26 cellular contexts compared by ENCODE assay signal in genomic region chr9:115025721-115026120, GRCh38.
A peak's percentile ranks its signal among the peaks of the same experiment; 100 is the strongest.
DNase-seq lines count a peak whose midpoint lies in the region; ATAC-seq and TF ChIP-seq lines count a peak whose summit lies in the region.
"Had no signal": no experiment of that assay in that cellular context is flagged by ENCODE, and none has a peak within 500 bp of the region (broad histone marks: within the 10 kb centered on the region; RNA-seq: fewer than 3 reads in every experiment).

No MANE protein-coding gene starts in this region.

- H3K4me3 Mint-ChIP-seq in mesothelial cell of epicardium, result no peak overlapping the region
- H3K4me3 Mint-ChIP-seq in CD4-positive, alpha-beta T cell, result no peak overlapping the region
- no peak overlapping the region for H3K4me3 Mint-ChIP-seq in activated T-helper 1 cell treated with anti-CD3 and anti-CD28 coated beads, Interleukin-12 subunit alpha, Interleukin-12 subunit beta, Interleukin-2, Interleukin-4 antibody, amounts not matched to agents 30 ng/mL and 10 ng/mL and 1 ng/mL, durations not matched to agents 14 hours and 24 hours and 36 hours
- H3K4me3 Mint-ChIP-seq: B cell; CD8-positive, alpha-beta memory T cell; GM23338; H9 had no signal

- POLR2A ChIA-PET in CD4-positive, alpha-beta T cell (lab: Charles Lee), result interaction anchor here (1.0 kb wide), 1 partner anchor 288 kb away, joined by 3 read pairs; no protein-coding TSS in a partner anchor

- CTCF ChIA-PET in CD4-positive, alpha-beta T cell (lab: Charles Lee), result no interaction called here

- peak overlapping the region; percentile 39 for H3K27ac Mint-ChIP-seq in mesothelial cell of epicardium
- no peak overlapping the region for H3K27ac Mint-ChIP-seq in CD4-positive, alpha-beta T cell
- no peak overlapping the region for H3K27ac Mint-ChIP-seq in activated T-helper 1 cell treated with anti-CD3 and anti-CD28 coated beads, Interleukin-12 subunit alpha, Interleukin-12 subunit beta, Interleukin-2, Interleukin-4 antibody, amounts not matched to agents 30 ng/mL and 10 ng/mL and 1 ng/mL, durations not matched to agents 14 hours and 24 hours and 36 hours
- H3K27ac Mint-ChIP-seq: B cell; CD8-positive, alpha-beta memory T cell; GM23338; H9 had no signal

- intact Hi-C loops in CD4-positive, alpha-beta T cell (cut with DNase I, micrococcal nuclease), result loop anchor here in 1 of 2 experiments (10.0 kb wide), 1 partner anchor 711 kb away; no protein-coding TSS in a partner anchor
- intact Hi-C loops in activated T-helper 1 cell treated with anti-CD3 and anti-CD28 coated beads, Interleukin-12 subunit alpha, Interleukin-12 subunit beta, Interleukin-2, Interleukin-4 antibody, amounts not matched to agents 30 ng/mL and 10 ng/mL and 1 ng/mL, durations not matched to agents 14 hours and 24 hours and 36 hours (cut with micrococcal nuclease), result no loop called here

- DNase-seq in DMS79 treated with DMSO at 0.1 percent for 48 hours (lab: John Stamatoyannopoulos, UW) (peak; percentile 49), LoVo (ENCODE audit: low spot score) (peak; percentile 7), mesothelial cell of epicardium (ENCODE audit: low spot score in 2 of 2, unreplicated experiment in 2 of 2) (no peak), NCI-H2227 treated with DMSO at 0.1 percent for 48 hours (lab: John Stamatoyannopoulos, UW) (no peak), caudate nucleus (lab: John Stamatoyannopoulos, UW) (no peak)
- no peak for DNase-seq in CD4-positive, alpha-beta T cell
- DNase-seq in activated T-helper 1 cell treated with anti-CD3 and anti-CD28 coated beads, Interleukin-12 subunit alpha, Interleukin-12 subunit beta, Interleukin-2, Interleukin-4 antibody, amounts not matched to agents 30 ng/mL and 10 ng/mL and 1 ng/mL, durations not matched to agents 14 hours and 24 hours and 36 hours (ENCODE audit: low spot score), result no peak
- DNase-seq: CD8-positive, alpha-beta memory T cell; DMS153; GDM1; H9; KG1; NCI-H1092; NCI-H1417 treated with DMSO at 0.1 percent for 48 hours; NCI-H1694 treated with DMSO at 0.1 percent for 48 hours; NCI-H2081 treated with DMSO at 0.1 percent for 48 hours; NCI-H2171; NCI-H345; NCI-H510A treated with DMSO at 0.1 percent for 48 hours; Right ventricle myocardium superior; RPMI8226 had no signal

- no peak for TF ChIP-seq CTCF in mesothelial cell of epicardium (IDR thresholded peaks at IDR 0.05; ENCODE audit: unreplicated experiment)
- TF ChIP-seq CTCF in CD4-positive, alpha-beta T cell (IDR thresholded peaks at IDR 0.05), result no peak

- H3K36me3 Mint-ChIP-seq in mesothelial cell of epicardium, result no peaks in the 10 kb centered on the region
- no peaks in the 10 kb centered on the region for H3K36me3 Mint-ChIP-seq in CD4-positive, alpha-beta T cell (ENCODE audit: low read depth)
- peaks cover 1% of the 10 kb centered on the region for H3K36me3 Mint-ChIP-seq in activated T-helper 1 cell treated with anti-CD3 and anti-CD28 coated beads, Interleukin-12 subunit alpha, Interleukin-12 subunit beta, Interleukin-2, Interleukin-4 antibody, amounts not matched to agents 30 ng/mL and 10 ng/mL and 1 ng/mL, durations not matched to agents 14 hours and 24 hours and 36 hours (ENCODE audit: low read depth)

- H3K4me1 Mint-ChIP-seq in mesothelial cell of epicardium, result peaks cover 36% of the 10 kb centered on the region
- no peaks in the 10 kb centered on the region for H3K4me1 Mint-ChIP-seq in CD4-positive, alpha-beta T cell (ENCODE audit: low read depth)
- H3K4me1 Mint-ChIP-seq in activated T-helper 1 cell treated with anti-CD3 and anti-CD28 coated beads, Interleukin-12 subunit alpha, Interleukin-12 subunit beta, Interleukin-2, Interleukin-4 antibody, amounts not matched to agents 30 ng/mL and 10 ng/mL and 1 ng/mL, durations not matched to agents 14 hours and 24 hours and 36 hours (ENCODE audit: low read depth), result peaks cover 12% of the 10 kb centered on the region
- H3K4me1 Mint-ChIP-seq: B cell; CD8-positive, alpha-beta memory T cell; GM23338 had no signal

- H3K27ac ChIP-seq in CD4-positive, alpha-beta T cell (ENCODE audit: low read depth, low read length), result no peak overlapping the region
- H3K27ac ChIP-seq in caudate nucleus (ENCODE audit: low read depth, low read length), result no peak overlapping the region
- H3K27ac ChIP-seq: C4-2B, SJSA1 had no signal

- no peak for ATAC-seq in CD4-positive, alpha-beta T cell (ENCODE audit: poor library complexity)
- ATAC-seq: GM12878, GM23338 had no signal

- H3K27me3 Mint-ChIP-seq in mesothelial cell of epicardium (ENCODE audit: low read depth), result no peaks in the 10 kb centered on the region
- H3K27me3 Mint-ChIP-seq in CD4-positive, alpha-beta T cell, result peaks cover 12% of the 10 kb centered on the region
- H3K27me3 Mint-ChIP-seq in activated T-helper 1 cell treated with anti-CD3 and anti-CD28 coated beads, Interleukin-12 subunit alpha, Interleukin-12 subunit beta, Interleukin-2, Interleukin-4 antibody, amounts not matched to agents 30 ng/mL and 10 ng/mL and 1 ng/mL, durations not matched to agents 14 hours and 24 hours and 36 hours (ENCODE audit: insufficient read depth), result peaks cover 2% of the 10 kb centered on the region

- no peaks in the 10 kb centered on the region for H3K9me3 ChIP-seq in CD4-positive, alpha-beta T cell (ENCODE audit: control insufficient read depth, low read length)
- H3K9me3 ChIP-seq: SJSA1 had no signal

- no peaks in the 10 kb centered on the region for H3K9me3 Mint-ChIP-seq in mesothelial cell of epicardium
- H3K9me3 Mint-ChIP-seq in CD4-positive, alpha-beta T cell, result no peaks in the 10 kb centered on the region
- H3K9me3 Mint-ChIP-seq in activated T-helper 1 cell treated with anti-CD3 and anti-CD28 coated beads, Interleukin-12 subunit alpha, Interleukin-12 subunit beta, Interleukin-2, Interleukin-4 antibody, amounts not matched to agents 30 ng/mL and 10 ng/mL and 1 ng/mL, durations not matched to agents 14 hours and 24 hours and 36 hours, result no peaks in the 10 kb centered on the region
- H3K9me3 Mint-ChIP-seq: CD8-positive, alpha-beta memory T cell; GM23338; H9 had no signal

- H3K27me3 ChIP-seq in CD4-positive, alpha-beta T cell (ENCODE audit: control insufficient read depth, insufficient read depth, low read length), result no peaks in the 10 kb centered on the region
- H3K27me3 ChIP-seq: SJSA1 had no signal

Comparison
In these comparisons a context has a peak if more than half of its experiments do, and no peak if none do; other contexts are left out.
1. DNase-seq: peak in DMS79 treated with DMSO at 0.1 percent for 48 hours (single experiment) and LoVo (single experiment); none in mesothelial cell of epicardium (0 of 2), CD4-positive, alpha-beta T cell (0 of 10), NCI-H2227 treated with DMSO at 0.1 percent for 48 hours (single experiment), caudate nucleus (0 of 61) and activated T-helper 1 cell treated with anti-CD3 and anti-CD28 coated beads, Interleukin-12 subunit alpha, Interleukin-12 subunit beta, Interleukin-2, Interleukin-4 antibody, amounts not matched to agents 30 ng/mL and 10 ng/mL and 1 ng/mL, durations not matched to agents 14 hours and 24 hours and 36 hours (single experiment).